9 cellular contexts compared by ENCODE assay signal in genomic region chr11:110069158-110069737, GRCh38. TPM values are rescaled to one million over a fixed set of nuclear protein-coding genes. Genes with fewer than 3 reads are reported as not detected.
A peak's percentile ranks its signal among the peaks of the same experiment; 100 is the strongest.
DNase-seq lines count a peak whose midpoint lies in the region; ATAC-seq and TF ChIP-seq lines count a peak whose summit lies in the region.
"Had no signal": no experiment of that assay in that cellular context is flagged by ENCODE, and none has a peak within 500 bp of the region (broad histone marks: within the 10 kb centered on the region; RNA-seq: fewer than 3 reads in every experiment).

No MANE protein-coding gene starts in this region.

- no peaks in the 10 kb centered on the region for H4K20me1 ChIP-seq in fibroblast of lung (ENCODE audit: control insufficient read depth, extremely low read depth, insufficient read depth, low read length)

- peak; percentile 85 for DNase-seq in Right ventricle myocardium inferior (ENCODE audit: missing footprints)
- no peak for DNase-seq in cardiac septum (ENCODE audit: low spot score)
- DNase-seq in Panc1 (ENCODE audit: low read depth, low spot score), result no peak
- peak; percentile 69 to 81 for DNase-seq in fibroblast of lung (ENCODE audit: low read depth in 2 of 2)
- no peak for DNase-seq in NAMALWA (ENCODE audit: low spot score)
- DNase-seq in activated T-helper 1 cell treated with anti-CD3 and anti-CD28 coated beads, Interleukin-12 subunit alpha, Interleukin-12 subunit beta, Interleukin-2, Interleukin-4 antibody, amounts not matched to agents 30 ng/mL and 10 ng/mL and 1 ng/mL, durations not matched to agents 14 hours and 24 hours and 36 hours (ENCODE audit: low spot score), result no peak
- no peak for DNase-seq in mesendoderm

- H3K79me2 ChIP-seq in fibroblast of lung (ENCODE audit: control insufficient read depth, insufficient read depth, low read length), result no peaks in the 10 kb centered on the region
- H3K79me2 ChIP-seq in mesendoderm (ENCODE audit: control insufficient read depth, insufficient read depth, low read length), result no peaks in the 10 kb centered on the region

- no peak overlapping the region for H4K8ac ChIP-seq in mesendoderm (ENCODE audit: low read depth, low read length)

- H4K5ac ChIP-seq in mesendoderm (ENCODE audit: low read length), result no peak overlapping the region

- H3K9me3 ChIP-seq in Panc1 (ENCODE audit: control insufficient read depth, insufficient read depth, low read depth, low read length) (no peaks in the 10 kb centered on the region), fibroblast of lung (ENCODE audit: control insufficient read depth, insufficient read depth, low read depth, low read length) (no peaks in the 10 kb centered on the region), skeletal muscle tissue (ENCODE audit: control insufficient read depth in 3 of 3, low read length in 3 of 3) (no peaks in the 10 kb centered on the region)
- H3K9me3 ChIP-seq: ovary had no signal

- H3K4ac ChIP-seq in mesendoderm (ENCODE audit: low read depth, low read length), result no peak overlapping the region

- no peak overlapping the region for H3K23ac ChIP-seq in mesendoderm (ENCODE audit: low read length)

- ATAC-seq in Right ventricle myocardium inferior (peak; percentile 83), Panc1 (peak; percentile 38; the same call in 1 of the 2 replicates)

- H2BK5ac ChIP-seq in mesendoderm (ENCODE audit: low read length), result no peak overlapping the region

- no peak overlapping the region for H3K18ac ChIP-seq in mesendoderm (ENCODE audit: low read length)

- H2BK15ac ChIP-seq in mesendoderm (replicated peaks; ENCODE audit: low read depth), result no peak overlapping the region

- H3K36me3 ChIP-seq in Panc1 (ENCODE audit: control insufficient read depth, insufficient read depth, low read length), result no peaks in the 10 kb centered on the region
- no peaks in the 10 kb centered on the region for H3K36me3 ChIP-seq in fibroblast of lung (ENCODE audit: control insufficient read depth, insufficient read depth, low read length)
- H3K36me3 ChIP-seq in skeletal muscle tissue (ENCODE audit: control insufficient read depth in 3 of 3, insufficient read depth in 3 of 3, low read length in 3 of 3), result no peaks in the 10 kb centered on the region
- no peaks in the 10 kb centered on the region for H3K36me3 ChIP-seq in mesendoderm (ENCODE audit: control insufficient read depth, insufficient read depth, low read length)
- H3K36me3 ChIP-seq: ovary had no signal

- H3K4me3 ChIP-seq in Panc1 (ENCODE audit: low read depth in 2 of 2, low read length in 2 of 2) (no peak overlapping the region), fibroblast of lung (replicated peaks in 1 of 4; ENCODE audit: control extremely low read depth in 1 of 4, insufficient read depth in 1 of 4, low read depth in 3 of 4, low read length in 4 of 4) (no peak overlapping the region), skeletal muscle tissue (ENCODE audit: low read length in 3 of 3) (peak overlapping the region in 2 of 3 donors; percentile 45 to 49), mesendoderm (ENCODE audit: low read length) (no peak overlapping the region)
- H3K4me3 ChIP-seq: ovary had no signal

- no peak overlapping the region for H3K27ac ChIP-seq in Panc1 (ENCODE audit: low read length)
- H3K27ac ChIP-seq in fibroblast of lung (ENCODE audit: insufficient read depth, low read length), result peak overlapping the region; percentile 2
- peak overlapping the region; percentile 79 for H3K27ac ChIP-seq in skeletal muscle tissue (ENCODE audit: low read depth, low read length)
- no peak overlapping the region for H3K27ac ChIP-seq in mesendoderm (ENCODE audit: low read depth, low read length)
- H3K27ac ChIP-seq: ovary had no signal

- H2BK120ac ChIP-seq in mesendoderm (ENCODE audit: low read depth, low read length), result no peak overlapping the region

- POLR2A ChIA-PET in Panc1 (lab: Charles Lee), result no interaction called here

- H3K27me3 ChIP-seq in Panc1 (ENCODE audit: control insufficient read depth, insufficient read depth, low read length) (no peaks in the 10 kb centered on the region), fibroblast of lung (ENCODE audit: control insufficient read depth, insufficient read depth, low read length) (no peaks in the 10 kb centered on the region), skeletal muscle tissue (ENCODE audit: control insufficient read depth in 3 of 3, insufficient read depth in 3 of 3, low read length in 3 of 3) (no peaks in the 10 kb centered on the region), mesendoderm (ENCODE audit: insufficient read depth, low read length, poor library complexity) (no peaks in the 10 kb centered on the region)
- H3K27me3 ChIP-seq: ovary had no signal

- H3K4me3 Mint-ChIP-seq in activated T-helper 1 cell treated with anti-CD3 and anti-CD28 coated beads, Interleukin-12 subunit alpha, Interleukin-12 subunit beta, Interleukin-2, Interleukin-4 antibody, amounts not matched to agents 30 ng/mL and 10 ng/mL and 1 ng/mL, durations not matched to agents 14 hours and 24 hours and 36 hours, result no peak overlapping the region

- no TSS peak for BruUV-seq in Panc1 (replicated peaks; lab: Mats Ljungman, UMichigan)

- no peak overlapping the region for H3K9ac ChIP-seq in fibroblast of lung (ENCODE audit: insufficient read depth, low read length)
- H3K9ac ChIP-seq in skeletal muscle tissue (ENCODE audit: low read depth in 1 of 3, low read length in 3 of 3), result peak overlapping the region in 1 of 3 donors; percentile 63
- H3K9ac ChIP-seq in mesendoderm (ENCODE audit: low read length), result no peak overlapping the region

- peaks cover 24% of the 10 kb centered on the region for H3K27me3 Mint-ChIP-seq in activated T-helper 1 cell treated with anti-CD3 and anti-CD28 coated beads, Interleukin-12 subunit alpha, Interleukin-12 subunit beta, Interleukin-2, Interleukin-4 antibody, amounts not matched to agents 30 ng/mL and 10 ng/mL and 1 ng/mL, durations not matched to agents 14 hours and 24 hours and 36 hours (ENCODE audit: insufficient read depth)

- no peaks in the 10 kb centered on the region for H3K79me1 ChIP-seq in mesendoderm (ENCODE audit: low read length)

- H3K4me1 Mint-ChIP-seq in activated T-helper 1 cell treated with anti-CD3 and anti-CD28 coated beads, Interleukin-12 subunit alpha, Interleukin-12 subunit beta, Interleukin-2, Interleukin-4 antibody, amounts not matched to agents 30 ng/mL and 10 ng/mL and 1 ng/mL, durations not matched to agents 14 hours and 24 hours and 36 hours (ENCODE audit: low read depth), result peaks cover 15% of the 10 kb centered on the region

- H3K9me3 Mint-ChIP-seq in activated T-helper 1 cell treated with anti-CD3 and anti-CD28 coated beads, Interleukin-12 subunit alpha, Interleukin-12 subunit beta, Interleukin-2, Interleukin-4 antibody, amounts not matched to agents 30 ng/mL and 10 ng/mL and 1 ng/mL, durations not matched to agents 14 hours and 24 hours and 36 hours, result no peaks in the 10 kb centered on the region

- intact Hi-C loops in Right ventricle myocardium inferior (cut with DNase I) (no loop called here), cardiac septum (cut with DNase I) (no loop called here), Panc1 (cut with micrococcal nuclease; ENCODE audit: unreplicated experiment) (no loop called here)
- intact Hi-C loops in activated T-helper 1 cell treated with anti-CD3 and anti-CD28 coated beads, Interleukin-12 subunit alpha, Interleukin-12 subunit beta, Interleukin-2, Interleukin-4 antibody, amounts not matched to agents 30 ng/mL and 10 ng/mL and 1 ng/mL, durations not matched to agents 14 hours and 24 hours and 36 hours (cut with micrococcal nuclease), result no loop called here

- H3K27ac Mint-ChIP-seq in activated T-helper 1 cell treated with anti-CD3 and anti-CD28 coated beads, Interleukin-12 subunit alpha, Interleukin-12 subunit beta, Interleukin-2, Interleukin-4 antibody, amounts not matched to agents 30 ng/mL and 10 ng/mL and 1 ng/mL, durations not matched to agents 14 hours and 24 hours and 36 hours, result no peak overlapping the region

- H2AFZ ChIP-seq in fibroblast of lung (ENCODE audit: low read length), result no peak overlapping the region

- in situ Hi-C loops in Panc1 (cut with HindIII; ENCODE audit: low pct_unique_long_range_greater_than_20kb, low sequenced_read_pairs), result no loop called here

- CTCF ChIA-PET in Panc1 (lab: Charles Lee), result no interaction called here

- peak overlapping the region; percentile 5 for H3K4me2 ChIP-seq in fibroblast of lung (ENCODE audit: extremely low read depth, insufficient read depth, low read length)
- no peak overlapping the region for H3K4me2 ChIP-seq in mesendoderm (ENCODE audit: low read length)

- no peak overlapping the region for H3K56ac ChIP-seq in mesendoderm (ENCODE audit: low read length)

- H3K4me1 ChIP-seq in Panc1 (ENCODE audit: control insufficient read depth, insufficient read depth, low read length) (no peaks in the 10 kb centered on the region), fibroblast of lung (ENCODE audit: control insufficient read depth, extremely low read depth, insufficient read depth, low read length) (peaks cover 5% of the 10 kb centered on the region), skeletal muscle tissue (ENCODE audit: control insufficient read depth in 3 of 3, insufficient read depth in 3 of 3, low read length in 3 of 3) (peaks cover 4 to 15% (median 14%) of the 10 kb centered on the region in 3 donors), mesendoderm (ENCODE audit: control insufficient read depth, low read depth, low read length) (no peaks in the 10 kb centered on the region)

- WGBS in mesendoderm (ENCODE audit: extremely low coverage, insufficient coverage, low lambda C conversion rate), result no CpG with 5 or more reads among the region's 7 CpGs

- H3K36me3 Mint-ChIP-seq in activated T-helper 1 cell treated with anti-CD3 and anti-CD28 coated beads, Interleukin-12 subunit alpha, Interleukin-12 subunit beta, Interleukin-2, Interleukin-4 antibody, amounts not matched to agents 30 ng/mL and 10 ng/mL and 1 ng/mL, durations not matched to agents 14 hours and 24 hours and 36 hours (ENCODE audit: low read depth), result no peaks in the 10 kb centered on the region

- TF ChIP-seq CTCF in Panc1 (IDR thresholded peaks at IDR 0.05) (no peak), fibroblast of lung (conservative IDR thresholded peaks at IDR 0.05 in 1 of 2, IDR thresholded peaks at IDR 0.05 in 1 of 2; ENCODE audit: low read depth in 1 of 2, low read length in 2 of 2) (no peak)

- no peak overlapping the region for H2AK5ac ChIP-seq in mesendoderm (ENCODE audit: low read length)

RNA-seq across cellular contexts. Expression of gene ZC3H12C, which starts 23.9 kb away (rescaled TPM):
- total RNA-seq in Right ventricle myocardium inferior, result 18.0 TPM
- total RNA-seq in cardiac septum, result 20.0 TPM
- total RNA-seq in Panc1 (2021; ENCODE audit: unreplicated experiment), result 13.5 TPM
- 4.2 TPM for polyA plus RNA-seq in Panc1 (2012; ENCODE audit: insufficient read length)
- 8.5 and 10.1 TPM in 2 replicates for total RNA-seq in fibroblast of lung
- 7.2 and 8.2 TPM in 2 replicates for polyA plus RNA-seq in fibroblast of lung
- 3.0 and 3.3 TPM in 2 replicates for polyA plus RNA-seq in fibroblast of lung (2012)
- polyA minus RNA-seq in fibroblast of lung (ENCODE audit: low replicate concordance), result 6.0 and 10.0 TPM in 2 replicates
- 13.6 TPM for total RNA-seq in skeletal muscle tissue
- total RNA-seq in activated T-helper 1 cell treated with anti-CD3 and anti-CD28 coated beads, Interleukin-12 subunit alpha, Interleukin-12 subunit beta, Interleukin-2, Interleukin-4 antibody, amounts not matched to agents 30 ng/mL and 10 ng/mL and 1 ng/mL, durations not matched to agents 14 hours and 24 hours and 36 hours, result 5.7 and 6.2 TPM in 2 replicates
- 0.84 TPM for polyA plus RNA-seq in mesendoderm (2013, experiment 1 of 2)
- polyA plus RNA-seq in mesendoderm (2013, experiment 2 of 2), result 0.83 TPM

Comparison
In these comparisons a context has a peak if more than half of its experiments do, and no peak if none do; other contexts are left out.
1. DNase-seq: peak in Right ventricle myocardium inferior (single experiment) and fibroblast of lung (2 of 2); none in cardiac septum (single experiment), Panc1 (single experiment), NAMALWA (single experiment), activated T-helper 1 cell treated with anti-CD3 and anti-CD28 coated beads, Interleukin-12 subunit alpha, Interleukin-12 subunit beta, Interleukin-2, Interleukin-4 antibody, amounts not matched to agents 30 ng/mL and 10 ng/mL and 1 ng/mL, durations not matched to agents 14 hours and 24 hours and 36 hours (single experiment) and mesendoderm (single experiment).
2. H3K27ac ChIP-seq: peak in fibroblast of lung (single experiment) and skeletal muscle tissue (single experiment); none in Panc1 (single experiment) and mesendoderm (single experiment).
3. H3K4me3 ChIP-seq: peak in skeletal muscle tissue (2 of 3); none in Panc1 (0 of 2), fibroblast of lung (0 of 4) and mesendoderm (single experiment).